ENCODE assay signal across 9 cellular contexts in the genomic region with DNA sequence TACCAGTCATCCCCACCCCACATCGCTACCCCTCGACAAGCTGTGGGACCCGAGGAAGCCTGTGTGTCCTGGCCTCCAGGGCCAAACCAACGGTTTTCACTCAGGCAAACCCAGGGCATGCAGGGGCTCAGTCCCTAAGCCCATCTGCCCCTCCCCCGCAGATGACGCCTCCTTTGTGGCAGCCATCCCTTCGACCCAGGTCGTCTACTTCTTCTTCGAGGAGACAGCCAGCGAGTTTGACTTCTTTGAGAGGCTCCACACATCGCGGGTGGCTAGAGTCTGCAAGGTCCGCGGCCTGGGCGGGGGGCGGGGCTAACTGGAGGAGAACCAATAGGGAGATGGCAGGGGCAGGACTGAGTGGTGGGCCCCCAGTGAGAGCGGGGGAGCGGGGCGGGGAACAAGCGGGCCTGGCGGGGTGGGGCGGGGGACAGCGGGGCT. TPM values are rescaled to one million over a fixed set of nuclear protein-coding genes. Genes with fewer than 3 reads are reported as not detected.
A peak's percentile ranks its signal among the peaks of the same experiment; 100 is the strongest.
DNase-seq lines count a peak whose midpoint lies in the region; ATAC-seq, FAIRE-seq and TF ChIP-seq lines count a peak whose summit lies in the region.
"Had no signal": no experiment of that assay in that cellular context is flagged by ENCODE, and none has a peak within 500 bp of the region (broad histone marks: within the 10 kb centered on the region; RNA-seq: fewer than 3 reads in every experiment).

No MANE protein-coding gene starts in this region.

- H3K9me3 ChIP-seq in HepG2 (ENCODE audit: low read length) = no peaks in the 10 kb centered on the region

- no peaks in the 10 kb centered on the region for H3K79me2 ChIP-seq in HepG2 (ENCODE audit: insufficient read depth, low read length)

- no peak for TF ChIP-seq CTCF in choroid plexus epithelial cell (conservative IDR thresholded peaks at IDR 0.05; ENCODE audit: low read depth, low read length)
- TF ChIP-seq CTCF in HepG2 (CRISPR knock-in tag; IDR thresholded peaks at IDR 0.05) = no peak

- TF ChIP-seq RAD21 in HepG2 (CRISPR knock-in tag; IDR thresholded peaks at IDR 0.05) = no peak

- no peaks in the 10 kb centered on the region for H4K20me1 ChIP-seq in HepG2 (ENCODE audit: insufficient read depth, low read length)

- H3K27ac ChIP-seq in HepG2 (ENCODE audit: extremely low read length, insufficient read depth, low read length) = no peak overlapping the region

- no TSS peak for BruUV-seq in HepG2 (replicated peaks; lab: Mats Ljungman, UMichigan)

- POLR2A ChIA-PET in HepG2 (lab: Yijun Ruan, JAX) = no interaction called here

- H3K4me3 ChIP-seq in choroid plexus epithelial cell (ENCODE audit: low read depth, low read length) (peak overlapping the region; percentile 53), HepG2 (replicated peaks in 1 of 3; ENCODE audit: insufficient read depth in 1 of 3, low read depth in 2 of 3, low read length in 3 of 3) (no peak overlapping the region)

- no peak for FAIRE-seq in HepG2 (lab: Jason Lieb, UNC)

- ATAC-seq in HepG2 (no peak), HG02763 (IDR thresholded peaks at IDR 0.05; ENCODE audit: unreplicated experiment) (no peak), GM18858 (IDR thresholded peaks at IDR 0.05; ENCODE audit: unreplicated experiment) (no peak), GM21367 (IDR thresholded peaks at IDR 0.05; ENCODE audit: unreplicated experiment) (no peak)
- ATAC-seq: Panc1 had no signal

- CTCF ChIA-PET in HepG2 (lab: Yijun Ruan, JAX; ENCODE audit: low intra/inter-chr PET ratio, low total read pairs) = no interaction called here

- TF ChIP-seq POLR2A in HepG2 (IDR thresholded peaks at IDR 0.05; ENCODE audit: insufficient read depth in 1 of 2, low read depth in 2 of 2, low read length in 2 of 2) = no peak

- no peak overlapping the region for H3K9ac ChIP-seq in HepG2 (ENCODE audit: insufficient read depth, low read depth, low read length)

- no peaks in the 10 kb centered on the region for H3K36me3 ChIP-seq in HepG2 (replicated peaks in 1 of 2; ENCODE audit: control insufficient read depth in 1 of 2, insufficient read depth in 2 of 2, low read length in 2 of 2)

- H3K4me1 ChIP-seq in HepG2 (ENCODE audit: insufficient read depth, low read length) = peaks cover 32% of the 10 kb centered on the region

- no peak overlapping the region for H2AFZ ChIP-seq in HepG2 (ENCODE audit: low read length)

- TF ChIP-seq EP300 in HepG2 (IDR thresholded peaks at IDR 0.05; ENCODE audit: low read depth in 2 of 2, low read length in 2 of 2) (no peak), HepG2 (CRISPR knock-in tag; IDR thresholded peaks at IDR 0.05; ENCODE audit: borderline replicate concordance) (no peak)

- peak in 59 of 76 experiments; percentile 4 to 79 (median 51) for DNase-seq in HUDEP-2 (lab: John Stamatoyannopoulos, UW; ENCODE audit: unreplicated experiment in 76 of 76)
- peak; percentile 55 for DNase-seq in activated CD4-positive, CD25-positive, alpha-beta regulatory T cell treated with anti-CD3 and anti-CD28 coated beads, Interleukin-2, amount 50 U/mL, for 72 hours
- DNase-seq in choroid plexus epithelial cell (ENCODE audit: low read depth) = peak; percentile 80
- no peak for DNase-seq in HepG2 (ENCODE audit: low spot score)
- DNase-seq in stimulated activated CD4-positive, alpha-beta T cell treated with anti-CD3 and anti-CD28 coated beads, Interleukin-1b, Interleukin-23, amount 100 ng/mL, for 48 hours = peak; percentile 88

- peaks cover 0 to 8% of the 10 kb centered on the region in 2 experiments; a peak in 1 of 5 replicates for H3K27me3 ChIP-seq in HepG2 (ENCODE audit: control insufficient read depth in 1 of 2, insufficient read depth in 2 of 2, low read length in 2 of 2)

- intact Hi-C loops in HepG2 (cut with micrococcal nuclease; ENCODE audit: unreplicated experiment) = no loop called here

- H3K4me2 ChIP-seq in HepG2 (ENCODE audit: low read depth, low read length) = no peak overlapping the region

- in situ Hi-C loops in HepG2 (cut with HindIII; ENCODE audit: extremely low pct_ligation_motif_present, low pct_unique_long_range_greater_than_20kb) = no loop called here

- WGBS in HepG2 (ENCODE audit: low lambda C conversion rate) = 71% methylated on average over 23 of the region's 23 CpGs

RNA-seq across cellular contexts. Expression of a gene that starts 7.4 kb away (rescaled TPM):
- 0.09 TPM in 1 of 2 replicates, not detected in the other for total RNA-seq in HepG2 (2016; rRNA removed; fragmentation: Illumina TruSeq; extraction: Trizol)
- not detected in 2 replicates for total RNA-seq in HepG2 (2016; cell fraction: cytosol; rRNA removed; fragmentation: Illumina TruSeq; extraction: Trizol; ENCODE audit: low read depth)
- total RNA-seq in HepG2 (2016; cell fraction: insoluble cytoplasmic fraction; rRNA removed; fragmentation: Illumina TruSeq; extraction: Trizol) = 0.15 TPM in 1 of 2 replicates, not detected in the other
- total RNA-seq in HepG2 (2016; cell fraction: membrane; rRNA removed; fragmentation: Illumina TruSeq; extraction: Trizol) = not detected in 2 replicates
- 0.13 TPM in 1 of 2 replicates, not detected in the other for total RNA-seq in HepG2 (2016; cell fraction: nucleus; rRNA removed; fragmentation: Illumina TruSeq; extraction: Trizol)
- 0.14 and 0.20 TPM in 2 replicates for polyA plus RNA-seq in HepG2 (2011; rRNA removed)
- 0.08 and 0.09 TPM in 2 replicates for polyA plus RNA-seq in HepG2 (2011; cell fraction: cytosol; rRNA removed)
- polyA plus RNA-seq in HepG2 (2011; cell fraction: nucleus; rRNA removed) = 0.21 and 0.61 TPM in 2 replicates
- 0.19 and 0.21 TPM in 2 replicates for polyA plus RNA-seq in HepG2 (2012)
- not detected in 2 replicates for polyA plus RNA-seq in HepG2 (2016; cell fraction: cytosol; fragmentation: Illumina TruSeq; extraction: Trizol; ENCODE audit: low read depth)
- polyA plus RNA-seq in HepG2 (2016; cell fraction: insoluble cytoplasmic fraction; fragmentation: Illumina TruSeq; extraction: Trizol; ENCODE audit: low read depth) = 0.45 TPM in 1 of 2 replicates, not detected in the other
- polyA plus RNA-seq in HepG2 (2016; cell fraction: membrane; fragmentation: Illumina TruSeq; extraction: Trizol; ENCODE audit: low read depth) = not detected in 2 replicates
- polyA plus RNA-seq in HepG2 (2016; cell fraction: nucleus; fragmentation: Illumina TruSeq; extraction: Trizol; ENCODE audit: insufficient read depth, low read depth) = 0.15 TPM in 1 of 2 replicates, not detected in the other
- polyA minus RNA-seq in HepG2 (2011; rRNA and poly(A)+ RNA removed; ENCODE audit: low replicate concordance) = 0.88 and 18.6 TPM in 2 replicates
- not detected in 2 replicates for polyA minus RNA-seq in HepG2 (2011; cell fraction: cytosol; rRNA and poly(A)+ RNA removed)
- polyA minus RNA-seq in HepG2 (2011; cell fraction: nucleus; rRNA and poly(A)+ RNA removed) = 0.39 TPM in 1 of 2 replicates, not detected in the other

RNA-seq across cellular contexts. Expression of a gene that starts 33.1 kb away (rescaled TPM):
- total RNA-seq in HepG2 (2016; rRNA removed; fragmentation: Illumina TruSeq; extraction: Trizol) = 10.7 and 12.4 TPM in 2 replicates
- 2.6 and 3.8 TPM in 2 replicates for total RNA-seq in HepG2 (2016; cell fraction: cytosol; rRNA removed; fragmentation: Illumina TruSeq; extraction: Trizol; ENCODE audit: low read depth)
- 11.2 and 11.8 TPM in 2 replicates for total RNA-seq in HepG2 (2016; cell fraction: insoluble cytoplasmic fraction; rRNA removed; fragmentation: Illumina TruSeq; extraction: Trizol)
- total RNA-seq in HepG2 (2016; cell fraction: membrane; rRNA removed; fragmentation: Illumina TruSeq; extraction: Trizol) = 11.4 and 14.2 TPM in 2 replicates
- total RNA-seq in HepG2 (2016; cell fraction: nucleus; rRNA removed; fragmentation: Illumina TruSeq; extraction: Trizol) = 8.0 and 11.8 TPM in 2 replicates
- polyA plus RNA-seq in HepG2 (2011; rRNA removed) = 13.4 and 14.3 TPM in 2 replicates
- polyA plus RNA-seq in HepG2 (2011; cell fraction: cytosol; rRNA removed) = 9.3 and 10.2 TPM in 2 replicates
- polyA plus RNA-seq in HepG2 (2011; cell fraction: nucleus; rRNA removed) = 16.0 and 19.8 TPM in 2 replicates
- 13.1 and 13.9 TPM in 2 replicates for polyA plus RNA-seq in HepG2 (2012)
- 2.3 TPM in 2 replicates for polyA plus RNA-seq in HepG2 (2016; cell fraction: cytosol; fragmentation: Illumina TruSeq; extraction: Trizol; ENCODE audit: low read depth)
- polyA plus RNA-seq in HepG2 (2016; cell fraction: insoluble cytoplasmic fraction; fragmentation: Illumina TruSeq; extraction: Trizol; ENCODE audit: low read depth) = 14.4 and 18.0 TPM in 2 replicates
- 11.1 and 12.7 TPM in 2 replicates for polyA plus RNA-seq in HepG2 (2016; cell fraction: membrane; fragmentation: Illumina TruSeq; extraction: Trizol; ENCODE audit: low read depth)
- polyA plus RNA-seq in HepG2 (2016; cell fraction: nucleus; fragmentation: Illumina TruSeq; extraction: Trizol; ENCODE audit: insufficient read depth, low read depth) = 18.3 and 20.7 TPM in 2 replicates
- polyA minus RNA-seq in HepG2 (2011; rRNA and poly(A)+ RNA removed; ENCODE audit: low replicate concordance) = 12.6 and 66.8 TPM in 2 replicates
- 4.2 and 6.0 TPM in 2 replicates for polyA minus RNA-seq in HepG2 (2011; cell fraction: cytosol; rRNA and poly(A)+ RNA removed)
- 5.8 and 9.9 TPM in 2 replicates for polyA minus RNA-seq in HepG2 (2011; cell fraction: nucleus; rRNA and poly(A)+ RNA removed)

RNA-seq across cellular contexts. Expression of a gene that starts 46.3 kb away (rescaled TPM):
- total RNA-seq in HepG2 (2016; rRNA removed; fragmentation: Illumina TruSeq; extraction: Trizol) = 190 and 225 TPM in 2 replicates
- 16.7 and 20.3 TPM in 2 replicates for total RNA-seq in HepG2 (2016; cell fraction: cytosol; rRNA removed; fragmentation: Illumina TruSeq; extraction: Trizol; ENCODE audit: low read depth)
- 150 and 214 TPM in 2 replicates for total RNA-seq in HepG2 (2016; cell fraction: insoluble cytoplasmic fraction; rRNA removed; fragmentation: Illumina TruSeq; extraction: Trizol)
- total RNA-seq in HepG2 (2016; cell fraction: membrane; rRNA removed; fragmentation: Illumina TruSeq; extraction: Trizol) = 22.8 and 26.6 TPM in 2 replicates
- 106 and 117 TPM in 2 replicates for total RNA-seq in HepG2 (2016; cell fraction: nucleus; rRNA removed; fragmentation: Illumina TruSeq; extraction: Trizol)
- 107 and 110 TPM in 2 replicates for polyA plus RNA-seq in HepG2 (2011; rRNA removed)
- 79.6 and 122 TPM in 2 replicates for polyA plus RNA-seq in HepG2 (2011; cell fraction: cytosol; rRNA removed)
- polyA plus RNA-seq in HepG2 (2011; cell fraction: nucleus; rRNA removed) = 236 and 366 TPM in 2 replicates
- 86.7 and 101 TPM in 2 replicates for polyA plus RNA-seq in HepG2 (2012)
- 11.1 and 13.2 TPM in 2 replicates for polyA plus RNA-seq in HepG2 (2016; cell fraction: cytosol; fragmentation: Illumina TruSeq; extraction: Trizol; ENCODE audit: low read depth)
- 143 and 179 TPM in 2 replicates for polyA plus RNA-seq in HepG2 (2016; cell fraction: insoluble cytoplasmic fraction; fragmentation: Illumina TruSeq; extraction: Trizol; ENCODE audit: low read depth)
- polyA plus RNA-seq in HepG2 (2016; cell fraction: membrane; fragmentation: Illumina TruSeq; extraction: Trizol; ENCODE audit: low read depth) = 12.6 and 16.9 TPM in 2 replicates
- polyA plus RNA-seq in HepG2 (2016; cell fraction: nucleus; fragmentation: Illumina TruSeq; extraction: Trizol; ENCODE audit: insufficient read depth, low read depth) = 177 and 182 TPM in 2 replicates
- 159 and 307 TPM in 2 replicates for polyA minus RNA-seq in HepG2 (2011; rRNA and poly(A)+ RNA removed; ENCODE audit: low replicate concordance)
- polyA minus RNA-seq in HepG2 (2011; cell fraction: cytosol; rRNA and poly(A)+ RNA removed) = 120 and 130 TPM in 2 replicates
- 67.7 and 70.4 TPM in 2 replicates for polyA minus RNA-seq in HepG2 (2011; cell fraction: nucleus; rRNA and poly(A)+ RNA removed)

RNA-seq across cellular contexts. Expression of a gene that starts 52.0 kb away (rescaled TPM):
- total RNA-seq in HepG2 (2016; rRNA removed; fragmentation: Illumina TruSeq; extraction: Trizol) = 89.0 and 94.7 TPM in 2 replicates
- total RNA-seq in HepG2 (2016; cell fraction: cytosol; rRNA removed; fragmentation: Illumina TruSeq; extraction: Trizol; ENCODE audit: low read depth) = 17.5 TPM in 2 replicates
- total RNA-seq in HepG2 (2016; cell fraction: insoluble cytoplasmic fraction; rRNA removed; fragmentation: Illumina TruSeq; extraction: Trizol) = 82.4 and 93.0 TPM in 2 replicates
- total RNA-seq in HepG2 (2016; cell fraction: membrane; rRNA removed; fragmentation: Illumina TruSeq; extraction: Trizol) = 27.4 and 27.7 TPM in 2 replicates
- total RNA-seq in HepG2 (2016; cell fraction: nucleus; rRNA removed; fragmentation: Illumina TruSeq; extraction: Trizol) = 33.3 and 36.6 TPM in 2 replicates
- polyA plus RNA-seq in HepG2 (2011; rRNA removed) = 68.4 and 72.5 TPM in 2 replicates
- 86.5 and 119 TPM in 2 replicates for polyA plus RNA-seq in HepG2 (2011; cell fraction: cytosol; rRNA removed)
- 48.8 and 52.9 TPM in 2 replicates for polyA plus RNA-seq in HepG2 (2011; cell fraction: nucleus; rRNA removed)
- polyA plus RNA-seq in HepG2 (2012) = 33.5 and 43.4 TPM in 2 replicates
- polyA plus RNA-seq in HepG2 (2016; cell fraction: cytosol; fragmentation: Illumina TruSeq; extraction: Trizol; ENCODE audit: low read depth) = 18.9 and 20.7 TPM in 2 replicates
- 86.3 and 93.3 TPM in 2 replicates for polyA plus RNA-seq in HepG2 (2016; cell fraction: insoluble cytoplasmic fraction; fragmentation: Illumina TruSeq; extraction: Trizol; ENCODE audit: low read depth)
- polyA plus RNA-seq in HepG2 (2016; cell fraction: membrane; fragmentation: Illumina TruSeq; extraction: Trizol; ENCODE audit: low read depth) = 23.3 and 27.3 TPM in 2 replicates
- polyA plus RNA-seq in HepG2 (2016; cell fraction: nucleus; fragmentation: Illumina TruSeq; extraction: Trizol; ENCODE audit: insufficient read depth, low read depth) = 65.7 and 78.3 TPM in 2 replicates
- 42.8 and 60.1 TPM in 2 replicates for polyA minus RNA-seq in HepG2 (2011; rRNA and poly(A)+ RNA removed; ENCODE audit: low replicate concordance)
- polyA minus RNA-seq in HepG2 (2011; cell fraction: cytosol; rRNA and poly(A)+ RNA removed) = 14.4 and 17.2 TPM in 2 replicates
- polyA minus RNA-seq in HepG2 (2011; cell fraction: nucleus; rRNA and poly(A)+ RNA removed) = 15.6 and 15.8 TPM in 2 replicates
